Comparison of ENCODE assay signal across 8 cellular contexts in genomic region chr7:1159933-1160664, GRCh38. TPM values are rescaled to one million over a fixed set of nuclear protein-coding genes. Genes with fewer than 3 reads are reported as not detected.
DNase-seq lines count a peak whose midpoint lies in the region; ATAC-seq and TF ChIP-seq lines count a peak whose summit lies in the region.

A gene with protein sequence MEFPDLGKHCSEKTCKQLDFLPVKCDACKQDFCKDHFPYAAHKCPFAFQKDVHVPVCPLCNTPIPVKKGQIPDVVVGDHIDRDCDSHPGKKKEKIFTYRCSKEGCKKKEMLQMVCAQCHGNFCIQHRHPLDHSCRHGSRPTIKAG (minus strand): TSS chr7:1160196. CDS start chr7:1158212, 1,984 bp downstream.

- TF ChIP-seq CTCF in AG09319 (IDR thresholded peaks at IDR 0.05; ENCODE audit: low read depth, low read length), result no peak
- TF ChIP-seq CTCF in spleen (IDR thresholded peaks at IDR 0.05 in 8 of 11, conservative IDR thresholded peaks at IDR 0.05 in 3 of 11), result peak in 3 of 11 experiments; percentile 30 to 38 (median 36)

- peak; percentile 36 to 70 (median 64) for TF ChIP-seq POLR2A in spleen (IDR thresholded peaks at IDR 0.05)

- H3K27ac ChIP-seq in caudate nucleus (ENCODE audit: low read depth, low read length), result peak within 1 kb of the TSS; percentile 99
- H3K27ac ChIP-seq in spleen, result peak within 1 kb of the TSS; percentile 92 to 99 (median 98)

- intact Hi-C loops in spleen (cut with DNase I; ENCODE audit: low total_unique reads), result no loop called here

- H3K4me1 ChIP-seq in spleen, result peaks cover 16 to 47% (median 33%) of the 10 kb centered on the region in 6 donors

- no peaks in the 10 kb centered on the region for H3K27me3 ChIP-seq in spleen (replicated peaks in 1 of 7)

- peak within 1 kb of the TSS; percentile 65 to 98 (median 86) for H3K4me3 ChIP-seq in spleen

- DNase-seq in AG09319 (ENCODE audit: extremely low read depth, low read depth) (peak; percentile 90), NCI-H345 treated with DMSO at 0.1 percent for 48 hours (lab: John Stamatoyannopoulos, UW; ENCODE audit: unreplicated experiment) (peak; percentile 86), caudate nucleus (lab: John Stamatoyannopoulos, UW) (peak; percentile 59 to 99 (median 96)), inferior parietal cortex (ENCODE audit: extremely low spot score) (peak; percentile 98), spleen (peak; percentile 99)
- peak; percentile 97 to 98 (median 98) for DNase-seq in activated CD4-positive, CD25-positive, alpha-beta regulatory T cell (lab: John Stamatoyannopoulos, UW)

- peak; percentile 97 for ATAC-seq in GM19025 (IDR thresholded peaks at IDR 0.05; ENCODE audit: low read depth, unreplicated experiment)
- ATAC-seq in HG03280 (IDR thresholded peaks at IDR 0.05; ENCODE audit: unreplicated experiment), result peak; percentile 97

- peaks cover 0 to 59% (median 30%) of the 10 kb centered on the region in 6 donors for H3K36me3 ChIP-seq in spleen

- no peaks in the 10 kb centered on the region for H3K9me3 ChIP-seq in spleen

- WGBS in spleen, 5 donors, result 0 to 1% (median 0%) methylated on average over 9 to 80 of the region's 80 CpGs

RNA-seq across cellular contexts. Expression of the gene that starts here (rescaled TPM):
- total RNA-seq in spleen, result 10 to 100 TPM; 18.3 to 40.3 (median 22.9) TPM
- polyA plus RNA-seq in spleen, result 10 to 100 TPM; 31.4 to 41.7 (median 32.7) TPM

Comparison
In these comparisons a context has a peak if more than half of its experiments do, and no peak if none do; other contexts are left out.
1. Peak in every context shown above with its lines: DNase-seq, ATAC-seq, H3K4me3 ChIP-seq and H3K27ac ChIP-seq.